Comparison of ENCODE assay signal across 8 cellular contexts in the genomic region with DNA sequence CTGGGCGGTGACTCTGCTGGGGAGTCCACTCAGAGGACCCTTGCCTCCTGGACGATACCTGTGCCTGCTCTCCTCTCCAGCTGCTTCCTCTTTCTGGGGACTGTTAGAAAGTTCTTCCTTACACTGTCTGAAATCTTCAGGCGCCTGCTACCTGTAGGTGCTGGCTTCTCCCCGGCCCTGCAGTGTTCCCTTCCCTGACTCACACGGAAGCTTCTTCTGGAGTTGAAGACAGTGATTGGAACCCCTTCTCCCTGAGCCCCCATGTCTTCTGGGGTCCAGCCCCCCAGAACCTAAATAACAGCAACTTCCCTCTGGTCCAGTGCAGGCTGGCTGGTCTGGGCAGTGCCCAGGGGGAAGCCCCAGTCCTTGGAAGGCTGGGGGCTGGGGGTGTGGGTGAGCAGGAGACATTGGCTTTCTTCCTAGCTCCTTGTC.
DNase-seq lines count a peak whose midpoint lies in the region; ATAC-seq and TF ChIP-seq lines count a peak whose summit lies in the region.

No MANE protein-coding gene starts in this region.

- no peaks in the 10 kb centered on the region for H3K79me2 ChIP-seq in SU-DHL-6 (ENCODE audit: insufficient read depth, low read length)

- H2AFZ ChIP-seq in SU-DHL-6 (ENCODE audit: low read depth, low read length, severe bottlenecking): no peak overlapping the region

- no peaks in the 10 kb centered on the region for H3K9me2 ChIP-seq in SU-DHL-6 (replicated peaks; ENCODE audit: insufficient read depth, low read length)

- DNase-seq in GM12864 (ENCODE audit: low read depth) (no peak), foreskin fibroblast (peak in 1 of 2 donors; percentile 41), pons (ENCODE audit: low spot score) (peak; percentile 64), COLO829 (ENCODE audit: low spot score) (no peak), NCI-H1694 (lab: John Stamatoyannopoulos, UW) (no peak)
- no peak for DNase-seq in stimulated activated CD4-positive, alpha-beta T cell treated with anti-CD3 and anti-CD28 coated beads, Interleukin-4, amount 100 ng/mL, for 24 hours

- H3K9ac ChIP-seq in SU-DHL-6 (ENCODE audit: low read length): 0 out of 2 replicates have a peak overlapping the region, but pooled peaks have one; percentile 45

- peak overlapping the region; percentile 90 for H3K4me2 ChIP-seq in SU-DHL-6 (ENCODE audit: low read depth, low read length, poor library complexity, severe bottlenecking)

- H3K36me3 ChIP-seq in SU-DHL-6 (ENCODE audit: low read length): no peaks in the 10 kb centered on the region

- no peak overlapping the region for H3K27ac ChIP-seq in SU-DHL-6 (ENCODE audit: low read depth, low read length)

- no peaks in the 10 kb centered on the region for H3K9me3 ChIP-seq in SU-DHL-6 (ENCODE audit: insufficient read depth, low read length)

- TF ChIP-seq CTCF in GM12864 (IDR thresholded peaks at IDR 0.05; ENCODE audit: low read depth, low read length, missing control alignments) (no peak), SU-DHL-6 (IDR thresholded peaks at IDR 0.05; ENCODE audit: insufficient read depth, low read length, poor library complexity, severe bottlenecking) (no peak), foreskin fibroblast (IDR thresholded peaks at IDR 0.05; ENCODE audit: low read depth, low read length) (no peak)

- no peaks in the 10 kb centered on the region for H3F3A ChIP-seq in SU-DHL-6 (ENCODE audit: insufficient read depth)

- no peaks in the 10 kb centered on the region for H4K20me1 ChIP-seq in SU-DHL-6 (ENCODE audit: low read depth, low read length)

- no peaks in the 10 kb centered on the region for H3K27me3 ChIP-seq in SU-DHL-6 (ENCODE audit: low read length)

- peak; percentile 36 for ATAC-seq in HG02678 (IDR thresholded peaks at IDR 0.05; ENCODE audit: unreplicated experiment)

- H3K4me3 ChIP-seq in GM12864 (ENCODE audit: low read depth, low read length) (peak overlapping the region; percentile 65), SU-DHL-6 (ENCODE audit: insufficient read depth, low read length, poor library complexity, severe bottlenecking) (peak overlapping the region; percentile 51), foreskin fibroblast (ENCODE audit: low read depth in 1 of 2, low read length in 2 of 2) (peak overlapping the region; percentile 73 to 94)
